17 cellular contexts compared by ENCODE assay signal in genomic region chrX:112888916-112889315, GRCh38. TPM values are rescaled to one million over a fixed set of nuclear protein-coding genes. Genes with fewer than 3 reads are reported as not detected.
DNase-seq lines count a peak whose midpoint lies in the region; ATAC-seq, FAIRE-seq and TF ChIP-seq lines count a peak whose summit lies in the region.
"Had no signal": no experiment of that assay in that cellular context is flagged by ENCODE, and none has a peak within 500 bp of the region (broad histone marks: within the 10 kb centered on the region; RNA-seq: fewer than 3 reads in every experiment).

No MANE protein-coding gene starts in this region.

- peak overlapping the region; percentile 2 for H3K4me2 ChIP-seq in smooth muscle cell

- no peak overlapping the region for H3K9ac ChIP-seq in smooth muscle cell (ENCODE audit: low read depth)

- H3K27ac Mint-ChIP-seq in endothelial cell (ENCODE audit: unreplicated experiment), result no peak overlapping the region

- H4K20me1 ChIP-seq in smooth muscle cell (ENCODE audit: low read depth), result no peaks in the 10 kb centered on the region

- H3K9me3 Mint-ChIP-seq in endothelial cell (ENCODE audit: unreplicated experiment), result no peaks in the 10 kb centered on the region

- H3K4me3 ChIP-seq in left ventricle myocardium inferior (no peak overlapping the region), smooth muscle cell (no peak overlapping the region)
- H3K4me3 ChIP-seq: K562 had no signal

- H3K27ac ChIP-seq in left ventricle myocardium inferior (replicated peaks), result no peak overlapping the region
- H3K27ac ChIP-seq in smooth muscle cell (ENCODE audit: low read depth), result no peak overlapping the region
- H3K27ac ChIP-seq: C4-2B had no signal

- H2AFZ ChIP-seq in smooth muscle cell (ENCODE audit: low read depth), result peak overlapping the region; percentile 6

- TF ChIP-seq CTCF in left ventricle myocardium inferior (IDR thresholded peaks at IDR 0.05; ENCODE audit: borderline replicate concordance) (no peak), smooth muscle cell (IDR thresholded peaks at IDR 0.05; ENCODE audit: borderline replicate concordance, insufficient read depth, poor library complexity, severe bottlenecking) (no peak), endothelial cell (IDR thresholded peaks at IDR 0.05; ENCODE audit: unreplicated experiment) (no peak)

- DNase-seq in Right ventricle myocardium inferior (ENCODE audit: missing footprints) (no peak), left ventricle myocardium inferior (no peak), GM19239 (ENCODE audit: insufficient read length, low spot score) (no peak), epidermal melanocyte (ENCODE audit: insufficient read length, low spot score) (peak; percentile 18), smooth muscle cell (lab: John Stamatoyannopoulos, UW; ENCODE audit: unreplicated experiment) (no peak), endothelial cell (ENCODE audit: low spot score) (no peak), NCI-H187 (lab: John Stamatoyannopoulos, UW) (no peak)
- DNase-seq: DMS 273 treated with DMSO at 0.1 percent for 48 hours, GOT3, NCI-H1105, NCI-H1694, NCI-H2171, NCI-H446 treated with DMSO at 0.1 percent for 48 hours had no signal

- H3K36me3 ChIP-seq in left ventricle myocardium inferior, result no peaks in the 10 kb centered on the region
- no peaks in the 10 kb centered on the region for H3K36me3 ChIP-seq in smooth muscle cell (ENCODE audit: low read depth)

- no peaks in the 10 kb centered on the region for H3K27me3 Mint-ChIP-seq in endothelial cell (ENCODE audit: unreplicated experiment)

- ATAC-seq in Right ventricle myocardium inferior (peak; percentile 69), HG02981 (IDR thresholded peaks at IDR 0.05; ENCODE audit: unreplicated experiment) (no peak)
- ATAC-seq: K562 had no signal

- peaks cover 9% of the 10 kb centered on the region for H3K4me1 Mint-ChIP-seq in endothelial cell (ENCODE audit: unreplicated experiment)

- H3K9me3 ChIP-seq in left ventricle myocardium inferior (replicated peaks) (no peaks in the 10 kb centered on the region), smooth muscle cell (replicated peaks; ENCODE audit: low read depth) (no peaks in the 10 kb centered on the region)

- peaks cover 4% of the 10 kb centered on the region for H3F3A ChIP-seq in smooth muscle cell (ENCODE audit: low read depth)

- 70% methylated on average over 2 of the region's 2 CpGs for WGBS in smooth muscle cell (ENCODE audit: low lambda C conversion rate)

- H3K27me3 ChIP-seq in left ventricle myocardium inferior (ENCODE audit: low read depth), result no peaks in the 10 kb centered on the region
- H3K27me3 ChIP-seq in smooth muscle cell (ENCODE audit: low read depth), result no peaks in the 10 kb centered on the region

- intact Hi-C loops in Right ventricle myocardium inferior (cut with DNase I), result no loop called here
- intact Hi-C loops in left ventricle myocardium inferior (cut with micrococcal nuclease), result no loop called here

- no peaks in the 10 kb centered on the region for H3K36me3 Mint-ChIP-seq in endothelial cell (ENCODE audit: low read depth, unreplicated experiment)

- H3K4me1 ChIP-seq in left ventricle myocardium inferior, result no peaks in the 10 kb centered on the region
- no peaks in the 10 kb centered on the region for H3K4me1 ChIP-seq in smooth muscle cell (ENCODE audit: low read depth)

- H3K79me2 ChIP-seq in smooth muscle cell (ENCODE audit: low read depth), result no peaks in the 10 kb centered on the region

- no peak overlapping the region for H3K4me3 Mint-ChIP-seq in endothelial cell (ENCODE audit: unreplicated experiment)

- FAIRE-seq in GM19239 (lab: Jason Lieb, UNC), result peak; percentile 69
- FAIRE-seq: A204.1, K562 had no signal

RNA-seq across cellular contexts. Expression of gene AMOT, which starts 48.3 kb away (rescaled TPM):
- total RNA-seq in Right ventricle myocardium inferior, result 9.9 TPM
- total RNA-seq in left ventricle myocardium inferior, result 6.1 TPM
- total RNA-seq in smooth muscle cell, result 56.9 and 66.6 TPM in 2 replicates
- polyA plus RNA-seq in smooth muscle cell, result 10.0 and 37.9 TPM in 2 replicates
- total RNA-seq in endothelial cell (ENCODE audit: unreplicated experiment), result 31.2 TPM
- polyA plus RNA-seq: K562 had no signal
